In the genomic region with DNA sequence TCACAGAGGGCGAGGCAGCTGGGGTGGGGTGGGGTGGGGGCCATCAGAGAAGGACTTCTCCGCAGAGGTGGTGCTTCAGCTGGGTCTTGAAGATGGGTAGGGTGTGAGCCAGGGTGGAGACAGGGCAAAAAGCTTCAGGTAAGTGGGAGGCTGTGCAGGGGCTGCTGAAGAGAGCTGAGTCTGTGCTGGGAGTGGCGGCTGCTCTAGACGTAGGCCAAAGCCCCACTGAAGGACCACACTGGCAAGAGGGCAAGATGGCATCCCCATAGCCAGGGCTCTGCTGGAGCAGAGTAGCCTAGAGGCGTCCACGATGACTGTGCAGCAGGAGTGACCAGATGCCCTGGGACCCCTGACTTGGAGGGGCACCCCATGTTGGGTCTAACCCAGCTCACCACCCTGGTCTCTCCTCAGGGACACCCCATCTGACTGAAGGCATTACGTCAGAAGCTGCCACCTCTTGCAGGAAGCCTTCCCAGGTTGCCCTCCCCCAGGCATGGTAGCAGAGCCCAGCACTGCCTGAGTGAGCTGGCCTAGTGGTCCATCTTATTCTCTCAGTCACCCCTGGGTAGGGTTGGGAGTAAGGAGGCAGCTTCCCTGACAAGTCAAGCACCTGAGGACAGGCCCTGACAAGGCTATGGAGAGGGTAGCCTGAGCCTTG, we compare ENCODE assay signal across 16 cellular contexts. TPM values are rescaled to one million over a fixed set of nuclear protein-coding genes. Genes with fewer than 3 reads are reported as not detected.
A peak's percentile ranks its signal among the peaks of the same experiment; 100 is the strongest.
DNase-seq lines count a peak whose midpoint lies in the region; ATAC-seq and TF ChIP-seq lines count a peak whose summit lies in the region.
"Had no signal": no experiment of that assay in that cellular context is flagged by ENCODE, and none has a peak within 500 bp of the region (broad histone marks: within the 10 kb centered on the region; RNA-seq: fewer than 3 reads in every experiment).

No MANE protein-coding gene starts in this region.

- no peaks in the 10 kb centered on the region for H3K27me3 ChIP-seq in BE2C
- H3K27me3 ChIP-seq in CD4-positive, alpha-beta memory T cell (ENCODE audit: insufficient read depth, low read length), result no peaks in the 10 kb centered on the region
- H3K27me3 ChIP-seq: testis had no signal

- peak; percentile 3 for DNase-seq in BE2C
- no peak for DNase-seq in CD4-positive, alpha-beta memory T cell
- peak; percentile 22 for DNase-seq in activated naive CD8-positive, alpha-beta T cell treated with anti-CD3 and anti-CD28 coated beads, Interleukin-2, amount 10 ng/mL, durations not matched to agents 7 days and 5 days
- DNase-seq in natural killer cell treated with Interleukin-12 subunit alpha and Interleukin-12 subunit beta and Interleukin-15 and Interleukin-18, amount 100 ng/mL, for 72 hours (ENCODE audit: low spot score), result no peak
- DNase-seq in amniotic stem cell (lab: John Stamatoyannopoulos, UW), result no peak
- DNase-seq in NCI-H345 (lab: John Stamatoyannopoulos, UW), result no peak
- DNase-seq in NCI-H1694 (lab: John Stamatoyannopoulos, UW), result no peak
- DNase-seq: C1 segment of cervical spinal cord, hypothalamus, NCI-H1105, SHP77 treated with DMSO at 0.1 percent for 48 hours, T1000, testis had no signal

- H3K4me3 ChIP-seq in BE2C (ENCODE audit: low read depth, low read length), result no peak overlapping the region
- H3K4me3 ChIP-seq in CD4-positive, alpha-beta memory T cell (ENCODE audit: low read length in 2 of 2), result no peak overlapping the region
- H3K4me3 ChIP-seq: testis had no signal

- intact Hi-C loops in CD4-positive, alpha-beta memory T cell (cut with micrococcal nuclease), result no loop called here

- no peaks in the 10 kb centered on the region for H3K9me3 ChIP-seq in BE2C
- no peaks in the 10 kb centered on the region for H3K9me3 ChIP-seq in CD4-positive, alpha-beta memory T cell (ENCODE audit: control insufficient read depth in 1 of 2, low read length in 2 of 2)
- H3K9me3 ChIP-seq: testis had no signal

- TF ChIP-seq CTCF in BE2C (IDR thresholded peaks at IDR 0.05; ENCODE audit: low read depth, low read length), result no peak

- H3K4me1 ChIP-seq in BE2C, result no peaks in the 10 kb centered on the region
- peaks cover 64% of the 10 kb centered on the region for H3K4me1 ChIP-seq in CD4-positive, alpha-beta memory T cell (ENCODE audit: insufficient read depth, low read length)
- H3K4me1 ChIP-seq: testis had no signal

- H3K36me3 ChIP-seq in BE2C, result peaks cover 56% of the 10 kb centered on the region
- H3K36me3 ChIP-seq in CD4-positive, alpha-beta memory T cell (ENCODE audit: insufficient read depth, low read length), result peaks cover 11% of the 10 kb centered on the region

- POLR2A ChIA-PET in CD4-positive, alpha-beta memory T cell (lab: Charles Lee; ENCODE audit: partially characterized antibody), result interaction anchor here (0.9 to 9.1 kb wide), 10 partner anchors 9 to 133 kb away, joined by 3 to 118 read pairs (median 7); partner anchors contain the start of gene ARRB1
- POLR2A ChIA-PET in activated naive CD8-positive, alpha-beta T cell treated with anti-CD3 and anti-CD28 coated beads, Interleukin-2, amount 10 ng/mL, durations not matched to agents 7 days and 5 days (lab: Charles Lee), result interaction anchor here (1.2 kb wide), 1 partner anchor 9 kb away, joined by 3 read pairs; no protein-coding TSS in a partner anchor

- peak overlapping the region in 4 of 8 donors; percentile 8 to 65 (median 38) for H3K4me3 Mint-ChIP-seq in CD4-positive, alpha-beta memory T cell
- H3K4me3 Mint-ChIP-seq in activated naive CD8-positive, alpha-beta T cell treated with anti-CD3 and anti-CD28 coated beads, Interleukin-2, amount 10 ng/mL, durations not matched to agents 7 days and 5 days, result no peak overlapping the region
- H3K4me3 Mint-ChIP-seq in natural killer cell treated with Interleukin-12 subunit alpha and Interleukin-12 subunit beta and Interleukin-15 and Interleukin-18, amount 100 ng/mL, for 72 hours, result no peak overlapping the region

- H3K27ac Mint-ChIP-seq in CD4-positive, alpha-beta memory T cell, result peak overlapping the region; percentile 85 to 99 (median 90)
- H3K27ac Mint-ChIP-seq in activated naive CD8-positive, alpha-beta T cell treated with anti-CD3 and anti-CD28 coated beads, Interleukin-2, amount 10 ng/mL, durations not matched to agents 7 days and 5 days, result peak overlapping the region; percentile 81
- H3K27ac Mint-ChIP-seq in natural killer cell treated with Interleukin-12 subunit alpha and Interleukin-12 subunit beta and Interleukin-15 and Interleukin-18, amount 100 ng/mL, for 72 hours, result peak overlapping the region; percentile 26 to 95

- ATAC-seq in activated naive CD8-positive, alpha-beta T cell treated with anti-CD3 and anti-CD28 coated beads, Interleukin-2, amount 10 ng/mL, durations not matched to agents 7 days and 5 days (ENCODE audit: low read depth), result no peak
- ATAC-seq in natural killer cell treated with Interleukin-12 subunit alpha and Interleukin-12 subunit beta and Interleukin-15 and Interleukin-18, amount 100 ng/mL, for 72 hours, result peak in 1 of 2 donors; percentile 15
- no peak for ATAC-seq in GM19324 (IDR thresholded peaks at IDR 0.05; ENCODE audit: low FRiP score, unreplicated experiment)

- H3K9me3 Mint-ChIP-seq in CD4-positive, alpha-beta memory T cell, result no peaks in the 10 kb centered on the region
- no peaks in the 10 kb centered on the region for H3K9me3 Mint-ChIP-seq in activated naive CD8-positive, alpha-beta T cell treated with anti-CD3 and anti-CD28 coated beads, Interleukin-2, amount 10 ng/mL, durations not matched to agents 7 days and 5 days
- no peaks in the 10 kb centered on the region for H3K9me3 Mint-ChIP-seq in natural killer cell treated with Interleukin-12 subunit alpha and Interleukin-12 subunit beta and Interleukin-15 and Interleukin-18, amount 100 ng/mL, for 72 hours

- CTCF ChIA-PET in CD4-positive, alpha-beta memory T cell (lab: Charles Lee; ENCODE audit: partially characterized antibody), result interaction anchor here (1.0 to 17.0 kb wide), 9 partner anchors 12 to 251 kb away, joined by 3 to 614 read pairs (median 28); partner anchors contain the start of gene TPBGL

- peaks cover 19 to 36% of the 10 kb centered on the region in 2 donors for H3K36me3 Mint-ChIP-seq in CD4-positive, alpha-beta memory T cell
- peaks cover 25% of the 10 kb centered on the region for H3K36me3 Mint-ChIP-seq in activated naive CD8-positive, alpha-beta T cell treated with anti-CD3 and anti-CD28 coated beads, Interleukin-2, amount 10 ng/mL, durations not matched to agents 7 days and 5 days
- H3K36me3 Mint-ChIP-seq in natural killer cell treated with Interleukin-12 subunit alpha and Interleukin-12 subunit beta and Interleukin-15 and Interleukin-18, amount 100 ng/mL, for 72 hours, result no peaks in the 10 kb centered on the region

- peaks cover 37 to 65% (median 50%) of the 10 kb centered on the region in 4 donors for H3K4me1 Mint-ChIP-seq in CD4-positive, alpha-beta memory T cell
- H3K4me1 Mint-ChIP-seq in activated naive CD8-positive, alpha-beta T cell treated with anti-CD3 and anti-CD28 coated beads, Interleukin-2, amount 10 ng/mL, durations not matched to agents 7 days and 5 days, result peaks cover 31% of the 10 kb centered on the region
- peaks cover 24 to 27% of the 10 kb centered on the region in 2 donors for H3K4me1 Mint-ChIP-seq in natural killer cell treated with Interleukin-12 subunit alpha and Interleukin-12 subunit beta and Interleukin-15 and Interleukin-18, amount 100 ng/mL, for 72 hours (ENCODE audit: low read depth in 2 of 2)

- no peaks in the 10 kb centered on the region for H3K27me3 Mint-ChIP-seq in CD4-positive, alpha-beta memory T cell
- no peaks in the 10 kb centered on the region for H3K27me3 Mint-ChIP-seq in activated naive CD8-positive, alpha-beta T cell treated with anti-CD3 and anti-CD28 coated beads, Interleukin-2, amount 10 ng/mL, durations not matched to agents 7 days and 5 days
- H3K27me3 Mint-ChIP-seq in natural killer cell treated with Interleukin-12 subunit alpha and Interleukin-12 subunit beta and Interleukin-15 and Interleukin-18, amount 100 ng/mL, for 72 hours, result no peaks in the 10 kb centered on the region

- H3K27ac ChIP-seq in CD4-positive, alpha-beta memory T cell (ENCODE audit: low read depth, low read length), result peak overlapping the region; percentile 39
- H3K27ac ChIP-seq: testis had no signal

RNA-seq across cellular contexts. Expression of gene TPBGL, which starts 32.9 kb away (rescaled TPM):
- polyA plus RNA-seq in BE2C (2012; ENCODE audit: insufficient read depth, insufficient read length, low read depth), result 47.4 TPM
- under 1 TPM; 0.15 to 0.22 TPM for total RNA-seq in CD4-positive, alpha-beta memory T cell
- polyA plus RNA-seq in CD4-positive, alpha-beta memory T cell, result under 1 TPM; 0.10 to 0.30 TPM
- under 1 TPM; 0.14 to 0.28 TPM for total RNA-seq in activated naive CD8-positive, alpha-beta T cell treated with anti-CD3 and anti-CD28 coated beads, Interleukin-2, amount 10 ng/mL, durations not matched to agents 7 days and 5 days
- total RNA-seq in natural killer cell treated with Interleukin-12 subunit alpha and Interleukin-12 subunit beta and Interleukin-15 and Interleukin-18, amount 100 ng/mL, for 72 hours, result under 1 TPM; 0.14 to 0.43 TPM
- total RNA-seq: liver, myocyte had no signal

Comparison
In these comparisons a context has a peak if more than half of its experiments do, and no peak if none do; other contexts are left out.
1. DNase-seq: peak in BE2C (single experiment) and activated naive CD8-positive, alpha-beta T cell treated with anti-CD3 and anti-CD28 coated beads, Interleukin-2, amount 10 ng/mL, durations not matched to agents 7 days and 5 days (single experiment); none in CD4-positive, alpha-beta memory T cell (0 of 5), natural killer cell treated with Interleukin-12 subunit alpha and Interleukin-12 subunit beta and Interleukin-15 and Interleukin-18, amount 100 ng/mL, for 72 hours (single experiment), amniotic stem cell (single experiment), NCI-H345 (single experiment) and NCI-H1694 (single experiment).
2. Peak in every context shown above with its lines, with median percentiles within 50 percentile points of each other: H3K27ac Mint-ChIP-seq.